Comparison of ENCODE assay signal across 16 cellular contexts in genomic region chr17:19019041-19019941, GRCh38. TPM values are rescaled to one million over a fixed set of nuclear protein-coding genes. Genes with fewer than 3 reads are reported as not detected.
A peak's percentile ranks its signal among the peaks of the same experiment; 100 is the strongest.
DNase-seq lines count a peak whose midpoint lies in the region; ATAC-seq and TF ChIP-seq lines count a peak whose summit lies in the region.
"Had no signal": no experiment of that assay in that cellular context is flagged by ENCODE, and none has a peak within 500 bp of the region (broad histone marks: within the 10 kb centered on the region; RNA-seq: fewer than 3 reads in every experiment).

No MANE protein-coding gene starts in this region.

- no peaks in the 10 kb centered on the region for H3K4me1 ChIP-seq in upper lobe of right lung

- no peaks in the 10 kb centered on the region for H3K36me3 ChIP-seq in upper lobe of right lung
- H3K36me3 ChIP-seq: esophagus squamous epithelium had no signal

- H3K9me3 Mint-ChIP-seq in activated naive CD4-positive, alpha-beta T cell treated with anti-CD3 and anti-CD28 coated beads, Interleukin-2, amount 50 U/mL, for 72 hours, result no peaks in the 10 kb centered on the region
- H3K9me3 Mint-ChIP-seq in glutamatergic neuron (ENCODE audit: unreplicated experiment), result peaks cover 5% of the 10 kb centered on the region
- H3K9me3 Mint-ChIP-seq: activated CD4-positive, alpha-beta memory T cell treated with anti-CD3 and anti-CD28 coated beads, Interleukin-2, amount 10 ng/mL, durations not matched to agents 7 days and 5 days had no signal

- H3K27me3 ChIP-seq in upper lobe of right lung, result no peaks in the 10 kb centered on the region
- H3K27me3 ChIP-seq: esophagus squamous epithelium had no signal

- H3K27ac ChIP-seq in upper lobe of right lung, result no peak overlapping the region
- H3K27ac ChIP-seq: C4-2B, esophagus squamous epithelium, HL-60 had no signal

- intact Hi-C loops in upper lobe of right lung (cut with DNase I), result no loop called here

- ATAC-seq in activated naive CD4-positive, alpha-beta T cell treated with anti-CD3 and anti-CD28 coated beads, Interleukin-2, amount 50 U/mL, for 72 hours, result no peak
- ATAC-seq in upper lobe of right lung (no peak), GM19455 (IDR thresholded peaks at IDR 0.05; ENCODE audit: unreplicated experiment) (no peak)

- no peak for DNase-seq in activated naive CD4-positive, alpha-beta T cell treated with anti-CD3 and anti-CD28 coated beads, Interleukin-2, amount 50 U/mL, for 72 hours (ENCODE audit: low spot score in 2 of 2)
- DNase-seq in activated naive CD4-positive, alpha-beta T cell (lab: John Stamatoyannopoulos, UW), result no peak
- DNase-seq in NCI-H1105 (lab: John Stamatoyannopoulos, UW) (peak; percentile 39), glutamatergic neuron (peak; percentile 54), upper lobe of right lung (peak; percentile 61), islet precursor cell (no peak)
- DNase-seq in effector CD4-positive, alpha-beta T cell, result no peak
- DNase-seq: activated CD4-positive, alpha-beta memory T cell treated with anti-CD3 and anti-CD28 coated beads, Interleukin-2, amount 10 ng/mL, durations not matched to agents 7 days and 5 days; activated naive CD4-positive, alpha-beta T cell treated with Interleukin-2 at 50 U/mL for 16 hours; esophagus squamous epithelium; stimulated activated CD4-positive, alpha-beta T cell treated with anti-CD3 and anti-CD28 coated beads, Interleukin-1b, Interleukin-23, amount 100 ng/mL, for 48 hours; stimulated activated naive CD4-positive, alpha-beta T cell; T-helper 1 cell had no signal

- peak overlapping the region; percentile 3 to 16 for H3K27ac Mint-ChIP-seq in activated naive CD4-positive, alpha-beta T cell treated with anti-CD3 and anti-CD28 coated beads, Interleukin-2, amount 50 U/mL, for 72 hours
- H3K27ac Mint-ChIP-seq in glutamatergic neuron (ENCODE audit: unreplicated experiment), result no peak overlapping the region
- H3K27ac Mint-ChIP-seq: activated CD4-positive, alpha-beta memory T cell treated with anti-CD3 and anti-CD28 coated beads, Interleukin-2, amount 10 ng/mL, durations not matched to agents 7 days and 5 days had no signal

- no peaks in the 10 kb centered on the region for H3K36me3 Mint-ChIP-seq in activated naive CD4-positive, alpha-beta T cell treated with anti-CD3 and anti-CD28 coated beads, Interleukin-2, amount 50 U/mL, for 72 hours
- no peaks in the 10 kb centered on the region for H3K36me3 Mint-ChIP-seq in glutamatergic neuron (ENCODE audit: unreplicated experiment)

- H3K9me3 ChIP-seq in upper lobe of right lung, result no peaks in the 10 kb centered on the region
- H3K9me3 ChIP-seq: esophagus squamous epithelium had no signal

- TF ChIP-seq CTCF in glutamatergic neuron (IDR thresholded peaks at IDR 0.05; ENCODE audit: partially characterized antibody, unreplicated experiment) (no peak), upper lobe of right lung (IDR thresholded peaks at IDR 0.05) (no peak)

- peaks cover 6% of the 10 kb centered on the region for H3K4me1 Mint-ChIP-seq in glutamatergic neuron (ENCODE audit: low read depth, unreplicated experiment)

- peaks cover 11% of the 10 kb centered on the region for H3K27me3 Mint-ChIP-seq in glutamatergic neuron (ENCODE audit: unreplicated experiment)

- no peak overlapping the region for H3K4me3 Mint-ChIP-seq in glutamatergic neuron (ENCODE audit: unreplicated experiment)
- H3K4me3 Mint-ChIP-seq: activated CD4-positive, alpha-beta memory T cell treated with anti-CD3 and anti-CD28 coated beads, Interleukin-2, amount 10 ng/mL, durations not matched to agents 7 days and 5 days had no signal

- no peak overlapping the region for H3K4me3 ChIP-seq in upper lobe of right lung
- H3K4me3 ChIP-seq: esophagus squamous epithelium had no signal

RNA-seq across cellular contexts. Expression of gene FAM83G, which starts 14.7 kb away (rescaled TPM):
- total RNA-seq in activated naive CD4-positive, alpha-beta T cell treated with anti-CD3 and anti-CD28 coated beads, Interleukin-2, amount 50 U/mL, for 72 hours, result 10 to 100 TPM in 1 of 2 donors, 1 to 10 TPM in 1; 9.4 to 13.7 TPM
- total RNA-seq in glutamatergic neuron (ENCODE audit: unreplicated experiment) (2.0 TPM), upper lobe of right lung (8.3 TPM)

RNA-seq across cellular contexts. Expression of gene GRAP, which starts 27.5 kb away (rescaled TPM):
- 10 to 100 TPM; 12.7 to 13.7 TPM for total RNA-seq in activated naive CD4-positive, alpha-beta T cell treated with anti-CD3 and anti-CD28 coated beads, Interleukin-2, amount 50 U/mL, for 72 hours
- 0.64 TPM for total RNA-seq in glutamatergic neuron (ENCODE audit: unreplicated experiment)
- total RNA-seq in upper lobe of right lung, result 10.6 TPM

Comparison
In these comparisons a context has a peak if more than half of its experiments do, and no peak if none do; other contexts are left out.
1. DNase-seq: peak in NCI-H1105 (single experiment), glutamatergic neuron (single experiment) and upper lobe of right lung (single experiment); none in activated naive CD4-positive, alpha-beta T cell treated with anti-CD3 and anti-CD28 coated beads, Interleukin-2, amount 50 U/mL, for 72 hours (0 of 2), activated naive CD4-positive, alpha-beta T cell (0 of 4), islet precursor cell (single experiment) and effector CD4-positive, alpha-beta T cell (single experiment).